ENCODE assay signal across 8 cellular contexts in the genomic region with DNA sequence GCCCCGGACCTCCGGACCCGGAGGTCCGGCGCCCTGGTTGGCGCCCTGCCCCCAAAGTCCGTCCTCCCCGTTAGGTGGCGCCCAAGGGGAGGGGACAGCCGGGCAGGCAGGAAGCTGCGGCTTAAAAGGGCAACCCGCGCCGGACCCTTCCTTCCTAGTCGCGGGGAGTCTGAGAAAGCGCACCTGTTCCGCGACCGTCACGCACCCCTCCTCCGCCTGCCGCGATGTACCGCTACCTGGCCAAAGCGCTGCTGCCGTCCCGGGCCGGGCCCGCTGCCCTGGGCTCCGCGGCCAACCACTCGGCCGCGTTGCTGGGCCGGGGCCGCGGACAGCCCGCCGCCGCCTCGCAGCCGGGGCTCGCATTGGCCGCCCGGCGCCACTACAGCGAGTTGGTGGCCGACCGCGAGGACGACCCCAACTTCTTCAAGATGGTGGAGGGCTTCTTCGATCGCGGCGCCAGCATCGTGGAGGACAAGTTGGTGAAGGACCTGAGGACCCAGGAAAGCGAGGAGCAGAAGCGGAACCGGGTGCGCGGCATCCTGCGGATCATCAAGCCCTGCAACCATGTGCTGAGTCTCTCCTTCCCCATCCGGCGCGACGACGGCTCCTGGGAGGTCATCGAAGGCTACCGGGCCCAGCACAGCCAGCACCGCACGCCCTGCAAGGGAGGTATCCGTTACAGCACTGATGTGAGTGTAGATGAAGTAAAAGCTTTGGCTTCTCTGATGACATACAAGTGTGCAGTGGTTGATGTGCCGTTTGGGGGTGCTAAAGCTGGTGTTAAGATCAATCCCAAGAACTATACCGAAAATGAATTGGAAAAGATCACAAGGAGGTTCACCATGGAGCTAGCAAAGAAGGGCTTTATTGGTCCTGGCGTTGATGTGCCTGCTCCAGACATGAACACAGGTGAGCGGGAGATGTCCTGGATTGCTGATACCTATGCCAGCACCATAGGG. TPM values are rescaled to one million over a fixed set of nuclear protein-coding genes. Genes with fewer than 3 reads are reported as not detected.
DNase-seq lines count a peak whose midpoint lies in the region; ATAC-seq, FAIRE-seq and TF ChIP-seq lines count a peak whose summit lies in the region.
"Not testable (repeated sequence)": the region's sequence is repeated elsewhere in the genome, so short reads cannot be mapped to it uniquely, and the experiment has no call there.

Gene GLUD2 (plus strand): TSS at position 150 of the 959 bp plus-strand sequence. CDS start 75 bp downstream, at position 225.

- peak; percentile 1 for DNase-seq in DMS114 treated with DMSO at 0.1 percent for 48 hours (lab: John Stamatoyannopoulos, UW; ENCODE audit: unreplicated experiment)
- peak; percentile 51 to 84 for DNase-seq in HAP-1 (ENCODE audit: low spot score in 2 of 2)
- peak; percentile 62 for DNase-seq in SK-MEL-5 (ENCODE audit: low read depth, low spot score)
- not testable (repeated sequence) for DNase-seq in GM12878 (ENCODE audit: low read depth, low spot score); osteocyte (ENCODE audit: extremely low spot score, unreplicated experiment)
- peak; percentile 22 for DNase-seq in fibroblast of the aortic adventitia (ENCODE audit: low read depth)
- DNase-seq in islet precursor cell, result peak; percentile 71
- peak; percentile 74 for DNase-seq in testis

- not testable (repeated sequence) for H3K27ac Mint-ChIP-seq in osteocyte (ENCODE audit: unreplicated experiment)

- H3K36me3 ChIP-seq in HAP-1 (replicated peaks); GM12878 (ENCODE audit: control insufficient read depth in 2 of 2, insufficient read depth in 2 of 2, low read length in 1 of 2); testis (ENCODE audit: low read depth, missing control alignments): not testable (repeated sequence)

- BruUV-seq in GM12878 (replicated peaks; lab: Mats Ljungman, UMichigan), result not testable (repeated sequence)

- not testable (repeated sequence) for H3K4me1 Mint-ChIP-seq in osteocyte (ENCODE audit: unreplicated experiment)

- not testable (repeated sequence) for H3K27me3 Mint-ChIP-seq in osteocyte (ENCODE audit: unreplicated experiment)

- WGBS in GM12878 (ENCODE audit: insufficient coverage, insufficient replicate concordance, low lambda C conversion rate, missing lambda C conversion rate), result 55% methylated on average over 54 of the region's 77 CpGs
- 12 to 25% methylated on average over 12 to 43 of the region's 77 CpGs for WGBS in testis, 2 donors

- SMC1A ChIA-PET in GM12878 (lab: Charles Lee; ENCODE audit: uncharacterized antibody, unreplicated experiment), result not testable (repeated sequence)

- TF ChIP-seq RAD21 in GM12878 (IDR thresholded peaks at IDR 0.05; ENCODE audit: insufficient read depth, low read depth, low read length), result not testable (repeated sequence)

- TF ChIP-seq CTCF in GM12878 (IDR thresholded peaks at IDR 0.05 in 2 of 3, conservative IDR thresholded peaks at IDR 0.05 in 1 of 3; ENCODE audit: control insufficient read depth in 2 of 3, extremely low read depth in 1 of 3, insufficient read depth in 1 of 3, low read depth in 3 of 3, low read length in 3 of 3), result not testable (repeated sequence)
- peak; percentile 43 for TF ChIP-seq CTCF in fibroblast of the aortic adventitia (IDR thresholded peaks at IDR 0.05; ENCODE audit: insufficient read depth, low read length)
- peak; percentile 47 for TF ChIP-seq CTCF in osteocyte (IDR thresholded peaks at IDR 0.05)
- peak in 1 of 3 experiments; percentile 23 for TF ChIP-seq CTCF in testis (IDR thresholded peaks at IDR 0.05)

- H3K9me3 Mint-ChIP-seq in osteocyte (ENCODE audit: unreplicated experiment), result peaks cover 17% of the 10 kb centered on the region

- H4K20me1 ChIP-seq in GM12878 (ENCODE audit: control insufficient read depth, insufficient read depth), result not testable (repeated sequence)

- peak within 1 kb of the TSS; percentile 53 for H3K4me3 Mint-ChIP-seq in osteocyte (ENCODE audit: unreplicated experiment)

- RAD21 ChIA-PET in GM12878 (lab: Charles Lee; ENCODE audit: unreplicated experiment), result not testable (repeated sequence)

- intact Hi-C loops in GM12878 (cut with micrococcal nuclease; ENCODE audit: unreplicated experiment); testis (cut with DNase I; ENCODE audit: low total_unique reads): not testable (repeated sequence)

- not testable (repeated sequence) for TF ChIP-seq POLR2A in GM12878 (IDR thresholded peaks at IDR 0.05; ENCODE audit: low read depth, low read length); testis (IDR thresholded peaks at IDR 0.05)

- not testable (repeated sequence) for H3K36me3 Mint-ChIP-seq in osteocyte (ENCODE audit: unreplicated experiment)

- H3K9me3 ChIP-seq in HAP-1; GM12878 (replicated peaks; ENCODE audit: control insufficient read depth, insufficient read depth, low read length); testis: not testable (repeated sequence)

- in situ Hi-C loops in HAP-1 (cut with MboI; ENCODE audit: low sequenced_read_pairs); SK-MEL-5 (cut with HindIII; ENCODE audit: low pct_unique_long_range_greater_than_20kb, low sequenced_read_pairs); GM12878 (cut with MboI): not testable (repeated sequence)

- not testable (repeated sequence) for TF ChIP-seq EP300 in GM12878 (IDR thresholded peaks at IDR 0.05; ENCODE audit: borderline replicate concordance in 1 of 2, control insufficient read depth in 1 of 2, low read depth in 2 of 2, low read length in 2 of 2)

- CTCF ChIA-PET in GM12878 (lab: Yijun Ruan, JAX), result not testable (repeated sequence)

- H3K79me2 ChIP-seq in GM12878 (ENCODE audit: control insufficient read depth, insufficient read depth, low read length), result not testable (repeated sequence)

- not testable (repeated sequence) for H3K27ac ChIP-seq in GM12878 (ENCODE audit: control insufficient read depth, insufficient read depth); testis

- H3K4me1 ChIP-seq in HAP-1, result peaks cover 14% of the 10 kb centered on the region
- H3K4me1 ChIP-seq in GM12878 (ENCODE audit: control insufficient read depth, insufficient read depth, low read length); testis: not testable (repeated sequence)

- H3K4me3 ChIP-seq in HAP-1 (peak within 1 kb of the TSS; percentile 28), fibroblast of the aortic adventitia (ENCODE audit: low read depth, low read length) (peak within 1 kb of the TSS; percentile 63), testis (peak within 1 kb of the TSS; percentile 41 to 52)
- not testable (repeated sequence) for H3K4me3 ChIP-seq in GM12878

- FAIRE-seq in GM12878 (lab: Jason Lieb, UNC), result not testable (repeated sequence)

- H3K4me2 ChIP-seq in GM12878 (ENCODE audit: control insufficient read depth, insufficient read depth), result not testable (repeated sequence)

- not testable (repeated sequence) for H3K9ac ChIP-seq in GM12878 (ENCODE audit: control insufficient read depth, insufficient read depth, low read length)

- not testable (repeated sequence) for H3K27me3 ChIP-seq in HAP-1 (ENCODE audit: low read depth); GM12878 (replicated peaks in 1 of 2; ENCODE audit: control insufficient read depth in 2 of 2, insufficient read depth in 2 of 2, low read length in 1 of 2); testis

- 0 out of 3 replicates have a peak, but pooled peaks have one; percentile 36 for ATAC-seq in GM12878

- POLR2A ChIA-PET in GM12878 (lab: Charles Lee), result not testable (repeated sequence)

- H2AFZ ChIP-seq in GM12878 (ENCODE audit: control insufficient read depth, low read depth, low read length), result not testable (repeated sequence)

RNA-seq across cellular contexts. Expression of gene GLUD2, which starts in this region (rescaled TPM):
- total RNA-seq in SK-MEL-5 (2014; rRNA removed; shearing (Covaris generic)), result 16.8 and 19.9 TPM in 2 replicates
- polyA plus RNA-seq in SK-MEL-5 (2015; cell fraction: cytosol; rRNA removed), result 13.4 and 17.1 TPM in 2 replicates
- 7.9 and 12.1 TPM in 2 replicates for polyA plus RNA-seq in SK-MEL-5 (2015; cell fraction: nucleus; rRNA removed)
- total RNA-seq in GM12878 (2013; cell fraction: nucleolus; rRNA removed), result 0.37 and 0.48 TPM in 2 replicates
- total RNA-seq in GM12878 (2014; rRNA removed), result 0.16 and 0.23 TPM in 2 replicates
- total RNA-seq in GM12878 (2014; rRNA removed; fragmentation: Illumina TruSeq; extraction: Trizol), result 0.09 and 0.18 TPM in 2 replicates
- 0.10 and 0.13 TPM in 2 replicates for total RNA-seq in GM12878 (2021)
- 0.91 TPM for polyA plus RNA-seq in GM12878 (2011; ENCODE audit: low read depth)
- 1.5 TPM in 2 replicates for polyA plus RNA-seq in GM12878 (2011; rRNA removed)
- polyA plus RNA-seq in GM12878 (2011; cell fraction: cytosol; rRNA removed), result 0.30 and 0.33 TPM in 2 replicates
- polyA plus RNA-seq in GM12878 (2011; cell fraction: nucleus; rRNA removed), result 0.19 and 0.45 TPM in 2 replicates
- 0.73 and 0.91 TPM in 2 replicates for polyA plus RNA-seq in GM12878 (2012)
- polyA plus RNA-seq in GM12878 (2014; fragmentation: Illumina TruSeq; extraction: Trizol), result 0.48 and 0.51 TPM in 2 replicates
- under 1 TPM in 1 of 2 experiments, not detected in 1; 0.06 TPM for polyA plus RNA-seq in GM12878 (2014; fragmentation: Nextera tagmentation; extraction: Ambion mirVana)
- polyA plus RNA-seq in GM12878 (2014; rRNA removed), result 0.10 and 0.19 TPM in 2 replicates
- under 1 TPM; 0.05 to 0.12 TPM for polyA plus RNA-seq in GM12878 (2016; fragmentation: Nextera tagmentation; extraction: Ambion mirVana)
- 0.82 and 1.3 TPM in 2 replicates for polyA minus RNA-seq in GM12878 (2011; rRNA and poly(A)+ RNA removed)
- polyA minus RNA-seq in GM12878 (2011; cell fraction: cytosol; rRNA and poly(A)+ RNA removed), result 0.42 TPM in 1 of 2 replicates, not detected in the other
- 0.36 and 0.38 TPM in 2 replicates for polyA minus RNA-seq in GM12878 (2011; cell fraction: nucleus; rRNA and poly(A)+ RNA removed)
- 1.4 and 5.4 TPM in 2 replicates for total RNA-seq in fibroblast of the aortic adventitia (ENCODE audit: low replicate concordance)
- 0.31 and 0.40 TPM in 2 replicates for total RNA-seq in osteocyte
- 100 to 1,000 TPM; 135 to 176 TPM for total RNA-seq in testis
- 68.5 TPM for polyA plus RNA-seq in testis (ENCODE audit: insufficient read depth, low read depth, low replicate concordance)

Comparison
In these comparisons a context has a peak if more than half of its experiments do, and no peak if none do; other contexts are left out.
1. RNA of gene GLUD2 (polyA plus RNA-seq): 68.5 TPM in testis (single experiment); 0.05 to 1.5 TPM in GM12878; every median in the first group is over 10 times any median in the second.